In the genomic region with DNA sequence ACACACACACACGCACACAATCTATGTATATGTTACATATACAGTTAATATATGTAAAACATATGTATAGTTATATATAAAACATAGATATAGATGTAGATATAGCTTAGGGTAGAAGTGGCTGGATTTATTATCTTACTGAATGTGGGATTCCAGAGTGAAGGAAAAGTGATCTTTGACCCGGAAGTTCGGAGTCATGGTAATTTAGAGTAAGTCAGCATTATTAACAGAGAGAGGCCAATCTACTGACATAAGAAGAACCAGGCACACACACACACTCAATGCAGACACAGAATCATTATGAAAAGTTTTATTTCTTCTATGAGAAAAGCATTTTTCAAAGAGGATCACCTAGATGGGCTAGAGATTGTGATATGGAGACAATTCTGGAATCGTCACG, we compare ENCODE assay signal across 10 cellular contexts.
"Had no signal": no experiment of that assay in that cellular context is flagged by ENCODE, and none has a peak within 500 bp of the region (broad histone marks: within the 10 kb centered on the region; RNA-seq: fewer than 3 reads in every experiment).

No MANE protein-coding gene starts in this region.

- FAIRE-seq: HTR-8/SVneo had no signal

- H3K4me3 ChIP-seq: GM23248, HAP-1 had no signal

- H3K4me1 Mint-ChIP-seq: IgD-negative memory B cell had no signal

- ATAC-seq: HCT116 had no signal

- H3K9me3 ChIP-seq: HAP-1 had no signal

- H3K4me1 ChIP-seq: HAP-1 had no signal

- H3K27ac ChIP-seq: GM23248, KMS-11 had no signal

- H3K4me3 Mint-ChIP-seq: HFFc6, IgD-negative memory B cell had no signal

- DNase-seq: GM23248, GOT3, H7, HFFc6, KBM-7 had no signal

- H3K27me3 Mint-ChIP-seq: IgD-negative memory B cell had no signal

- H3K4me2 ChIP-seq: KMS-11 had no signal

- H3K36me3 ChIP-seq: HAP-1 had no signal

- H3K27ac Mint-ChIP-seq: HFFc6, IgD-negative memory B cell had no signal
